In the genomic region with DNA sequence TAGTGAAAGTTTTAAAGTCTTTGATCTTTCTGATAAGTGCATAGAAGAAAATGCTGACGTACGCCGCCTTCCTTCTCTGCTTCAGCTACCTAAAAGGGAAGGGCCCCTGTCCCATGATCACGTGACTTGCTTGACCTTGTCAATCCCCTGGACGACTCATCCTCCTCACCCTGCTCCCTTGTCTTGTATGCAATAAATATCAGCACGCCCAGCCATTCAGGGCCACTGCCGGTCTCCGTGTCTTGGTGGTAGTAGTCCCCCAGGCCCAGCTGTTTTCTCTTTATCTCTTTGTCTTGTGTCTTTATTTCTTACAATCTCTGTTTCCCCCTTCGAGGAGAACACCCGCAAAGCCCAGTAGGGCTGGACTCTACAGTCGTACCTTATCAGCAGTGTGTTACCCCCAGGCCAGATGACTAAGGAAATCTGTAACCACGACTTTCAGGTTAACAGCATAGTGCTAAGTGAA, we compare ENCODE assay signal across 11 cellular contexts. TPM values are rescaled to one million over a fixed set of nuclear protein-coding genes. Genes with fewer than 3 reads are reported as not detected.
DNase-seq lines count a peak whose midpoint lies in the region; ATAC-seq and TF ChIP-seq lines count a peak whose summit lies in the region.
"Had no signal": no experiment of that assay in that cellular context is flagged by ENCODE, and none has a peak within 500 bp of the region (broad histone marks: within the 10 kb centered on the region; RNA-seq: fewer than 3 reads in every experiment).

No MANE protein-coding gene starts in this region.

- DNase-seq in cardiac muscle cell (ENCODE audit: low read depth in 1 of 2, low spot score in 1 of 2), result peak in 1 of 2 donors; percentile 32
- no peak for DNase-seq in left cardiac atrium
- DNase-seq in activated CD8-positive, alpha-beta T cell treated with anti-CD3 and anti-CD28 coated beads, Interleukin-2, amount 10 ng/mL, durations not matched to agents 7 days and 5 days, result peak; percentile 37
- DNase-seq in fibroblast of the aortic adventitia (ENCODE audit: low read depth), result peak; percentile 14
- DNase-seq in thyroid gland, result no peak
- no peak for DNase-seq in vagina (ENCODE audit: extremely low spot score in 2 of 2)
- DNase-seq in NCI-H128 (lab: John Stamatoyannopoulos, UW; ENCODE audit: unreplicated experiment), result no peak
- DNase-seq: colonic mucosa had no signal

- POLR2A ChIA-PET in activated CD8-positive, alpha-beta T cell treated with anti-CD3 and anti-CD28 coated beads, Interleukin-2, amount 10 ng/mL, durations not matched to agents 7 days and 5 days (lab: Charles Lee), result no interaction called here

- TF ChIP-seq POLR2A in thyroid gland (IDR thresholded peaks at IDR 0.05) (no peak), vagina (IDR thresholded peaks at IDR 0.05) (no peak)

- peak overlapping the region; percentile 73 for H3K27ac Mint-ChIP-seq in activated CD8-positive, alpha-beta T cell treated with anti-CD3 and anti-CD28 coated beads, Interleukin-2, amount 10 ng/mL, durations not matched to agents 7 days and 5 days
- H3K27ac Mint-ChIP-seq: memory B cell had no signal

- TF ChIP-seq CTCF in cardiac muscle cell (IDR thresholded peaks at IDR 0.05; ENCODE audit: low read depth, low read length), result no peak
- no peak for TF ChIP-seq CTCF in fibroblast of the aortic adventitia (IDR thresholded peaks at IDR 0.05; ENCODE audit: insufficient read depth, low read length)
- no peak for TF ChIP-seq CTCF in thyroid gland (IDR thresholded peaks at IDR 0.05)
- no peak for TF ChIP-seq CTCF in vagina (IDR thresholded peaks at IDR 0.05)

- no peaks in the 10 kb centered on the region for H3K27me3 Mint-ChIP-seq in activated CD8-positive, alpha-beta T cell treated with anti-CD3 and anti-CD28 coated beads, Interleukin-2, amount 10 ng/mL, durations not matched to agents 7 days and 5 days (ENCODE audit: low read depth)
- H3K27me3 Mint-ChIP-seq: memory B cell had no signal

- intact Hi-C loops in left cardiac atrium (cut with DNase I) (no loop called here), thyroid gland (cut with DNase I) (no loop called here), vagina (cut with DNase I) (no loop called here)

- H3K27ac ChIP-seq in cardiac muscle cell (peak overlapping the region; percentile 30), thyroid gland (peak overlapping the region; percentile 25 to 56 (median 43)), vagina (no peak overlapping the region)
- H3K27ac ChIP-seq: colonic mucosa, SK-N-MC had no signal

- no peak for ATAC-seq in left cardiac atrium
- no peak for ATAC-seq in activated CD8-positive, alpha-beta T cell treated with anti-CD3 and anti-CD28 coated beads, Interleukin-2, amount 10 ng/mL, durations not matched to agents 7 days and 5 days
- no peak for ATAC-seq in GM18870 (IDR thresholded peaks at IDR 0.05; ENCODE audit: unreplicated experiment)

- H3K4me3 ChIP-seq in cardiac muscle cell (no peak overlapping the region), fibroblast of the aortic adventitia (ENCODE audit: low read depth, low read length) (no peak overlapping the region), thyroid gland (replicated peaks in 1 of 3) (no peak overlapping the region), vagina (no peak overlapping the region)
- H3K4me3 ChIP-seq: colonic mucosa, SK-N-MC had no signal

- H3K4me1 ChIP-seq in cardiac muscle cell (ENCODE audit: low read depth) (peaks cover 16% of the 10 kb centered on the region), thyroid gland (peaks cover 22 to 27% of the 10 kb centered on the region in 2 donors), vagina (peaks cover 17% of the 10 kb centered on the region)

- H3K4me3 Mint-ChIP-seq in activated CD8-positive, alpha-beta T cell treated with anti-CD3 and anti-CD28 coated beads, Interleukin-2, amount 10 ng/mL, durations not matched to agents 7 days and 5 days, result peak overlapping the region; percentile 30
- H3K4me3 Mint-ChIP-seq: memory B cell had no signal

- H3K36me3 Mint-ChIP-seq in activated CD8-positive, alpha-beta T cell treated with anti-CD3 and anti-CD28 coated beads, Interleukin-2, amount 10 ng/mL, durations not matched to agents 7 days and 5 days (ENCODE audit: low read depth), result peaks cover 83% of the 10 kb centered on the region

- no peaks in the 10 kb centered on the region for H3K9me3 Mint-ChIP-seq in activated CD8-positive, alpha-beta T cell treated with anti-CD3 and anti-CD28 coated beads, Interleukin-2, amount 10 ng/mL, durations not matched to agents 7 days and 5 days (ENCODE audit: insufficient read depth)
- H3K9me3 Mint-ChIP-seq: memory B cell had no signal

- H3K9me3 ChIP-seq in cardiac muscle cell (ENCODE audit: low read depth) (no peaks in the 10 kb centered on the region), thyroid gland (no peaks in the 10 kb centered on the region), vagina (no peaks in the 10 kb centered on the region)
- H3K9me3 ChIP-seq: colonic mucosa had no signal

- H3K27me3 ChIP-seq in cardiac muscle cell (no peaks in the 10 kb centered on the region), thyroid gland (no peaks in the 10 kb centered on the region), vagina (no peaks in the 10 kb centered on the region)
- H3K27me3 ChIP-seq: colonic mucosa had no signal

- WGBS in thyroid gland, 2 donors, result 50 to 63% methylated on average over 12 of the region's 12 CpGs

- peaks cover 84% of the 10 kb centered on the region for H3K4me1 Mint-ChIP-seq in activated CD8-positive, alpha-beta T cell treated with anti-CD3 and anti-CD28 coated beads, Interleukin-2, amount 10 ng/mL, durations not matched to agents 7 days and 5 days (ENCODE audit: low read depth)

- peaks cover 61% of the 10 kb centered on the region for H3K36me3 ChIP-seq in cardiac muscle cell
- H3K36me3 ChIP-seq in thyroid gland, result peaks cover 22 to 29% of the 10 kb centered on the region in 2 donors
- peaks cover 0 to 28% of the 10 kb centered on the region in 2 donors for H3K36me3 ChIP-seq in vagina

- CTCF ChIA-PET in activated CD8-positive, alpha-beta T cell treated with anti-CD3 and anti-CD28 coated beads, Interleukin-2, amount 10 ng/mL, durations not matched to agents 7 days and 5 days (lab: Charles Lee), result interaction anchor here (1.4 kb wide), 1 partner anchor 9 kb away, joined by 4 read pairs; no protein-coding TSS in a partner anchor

RNA-seq across cellular contexts. Expression of a gene that starts 6.3 kb away (rescaled TPM):
- total RNA-seq in cardiac muscle cell, result 57.7 and 66.9 TPM in 2 replicates
- polyA plus RNA-seq in cardiac muscle cell, result 21.1 and 25.6 TPM in 2 replicates
- total RNA-seq in left cardiac atrium, result 10 to 100 TPM; 21.9 to 25.0 TPM
- 100 to 1,000 TPM; 161 to 167 TPM for total RNA-seq in activated CD8-positive, alpha-beta T cell treated with anti-CD3 and anti-CD28 coated beads, Interleukin-2, amount 10 ng/mL, durations not matched to agents 7 days and 5 days
- 61.6 and 109 TPM in 2 replicates for total RNA-seq in fibroblast of the aortic adventitia (ENCODE audit: low replicate concordance)
- 100 to 1,000 TPM in 2 of 4 donors, 10 to 100 TPM in 2; 53.9 to 128 (median 91.9) TPM for total RNA-seq in thyroid gland
- 76.9 TPM for total RNA-seq in vagina

Comparison
In these comparisons a context has a peak if more than half of its experiments do, and no peak if none do; other contexts are left out.
1. DNase-seq: peak in activated CD8-positive, alpha-beta T cell treated with anti-CD3 and anti-CD28 coated beads, Interleukin-2, amount 10 ng/mL, durations not matched to agents 7 days and 5 days (single experiment) and fibroblast of the aortic adventitia (single experiment); none in left cardiac atrium (single experiment), thyroid gland (0 of 2), vagina (0 of 2) and NCI-H128 (single experiment).